ENCODE assay signal across 32 cellular contexts in genomic region chr5:130277002-130277401, GRCh38.
"Had no signal": no experiment of that assay in that cellular context is flagged by ENCODE, and none has a peak within 500 bp of the region (broad histone marks: within the 10 kb centered on the region; RNA-seq: fewer than 3 reads in every experiment).

No MANE protein-coding gene starts in this region.

- H3K36me3 ChIP-seq: adrenal gland, colonic mucosa, esophagus squamous epithelium, gastroesophageal sphincter had no signal

- ATAC-seq: activated CD4-positive, alpha-beta T cell treated with anti-CD3 and anti-CD28 coated beads for 36 hours; activated CD4-positive, CD25-positive, alpha-beta regulatory T cell treated with anti-CD3 and anti-CD28 coated beads, Interleukin-2, amount 50 U/mL, for 24 hours; activated CD8-positive, alpha-beta memory T cell treated with anti-CD3 and anti-CD28 coated beads, Interleukin-2, amount 10 ng/mL, durations not matched to agents 7 days and 5 days; activated CD8-positive, alpha-beta T cell treated with anti-CD3 and anti-CD28 coated beads, Interleukin-2, amount 10 ng/mL, durations not matched to agents 7 days and 5 days; activated naive CD8-positive, alpha-beta T cell treated with anti-CD3 and anti-CD28 coated beads, Interleukin-2, amount 50 U/mL, for 24 hours; body of pancreas; gastroesophageal sphincter; WTC11 had no signal

- H3K27me3 ChIP-seq: adrenal gland, body of pancreas, colonic mucosa, esophagus squamous epithelium, gastroesophageal sphincter had no signal

- H3K9me3 ChIP-seq: adrenal gland, body of pancreas, colonic mucosa, esophagus squamous epithelium, gastroesophageal sphincter had no signal

- H3K27ac ChIP-seq: adrenal gland, body of pancreas, colonic mucosa, epithelial cell of prostate, esophagus squamous epithelium, gastroesophageal sphincter, VCaP had no signal

- H3K27me3 Mint-ChIP-seq: activated CD4-positive, alpha-beta memory T cell treated with anti-CD3 and anti-CD28 coated beads for 36 hours; activated CD4-positive, alpha-beta T cell treated with anti-CD3 and anti-CD28 coated beads for 36 hours; activated CD4-positive, alpha-beta T cell treated with anti-CD3 and anti-CD28 coated beads, Interleukin-2, amount 10 ng/mL, durations not matched to agents 24 days and 14 days; activated CD8-positive, alpha-beta memory T cell treated with anti-CD3 and anti-CD28 coated beads, Interleukin-2, amount 10 ng/mL, durations not matched to agents 7 days and 5 days; activated naive CD8-positive, alpha-beta T cell treated with anti-CD3 and anti-CD28 coated beads for 36 hours; activated naive CD8-positive, alpha-beta T cell treated with anti-CD3 and anti-CD28 coated beads, Interleukin-2, amount 50 U/mL, for 24 hours had no signal

- H3K4me1 ChIP-seq: colonic mucosa, esophagus squamous epithelium, gastroesophageal sphincter had no signal

- H3K4me3 ChIP-seq: adrenal gland, body of pancreas, colonic mucosa, esophagus squamous epithelium, gastroesophageal sphincter had no signal

- H3K4me1 Mint-ChIP-seq: activated CD4-positive, alpha-beta T cell treated with anti-CD3 and anti-CD28 coated beads for 36 hours; activated CD4-positive, alpha-beta T cell treated with anti-CD3 and anti-CD28 coated beads, Interleukin-2, amount 10 ng/mL, durations not matched to agents 24 days and 14 days; activated CD8-positive, alpha-beta memory T cell treated with anti-CD3 and anti-CD28 coated beads, Interleukin-2, amount 10 ng/mL, durations not matched to agents 7 days and 5 days; activated naive CD4-positive, alpha-beta T cell treated with anti-CD3 and anti-CD28 coated beads, Interleukin-2, amount 50 U/mL, for 24 hours; activated naive CD8-positive, alpha-beta T cell treated with anti-CD3 and anti-CD28 coated beads for 36 hours; activated naive CD8-positive, alpha-beta T cell treated with anti-CD3 and anti-CD28 coated beads, Interleukin-2, amount 50 U/mL, for 24 hours; WTC11 had no signal

- H3K4me3 Mint-ChIP-seq: activated CD4-positive, alpha-beta memory T cell treated with anti-CD3 and anti-CD28 coated beads for 36 hours; activated CD4-positive, alpha-beta T cell treated with anti-CD3 and anti-CD28 coated beads for 36 hours; activated CD4-positive, alpha-beta T cell treated with anti-CD3 and anti-CD28 coated beads, Interleukin-2, amount 10 ng/mL, durations not matched to agents 24 days and 14 days; activated CD8-positive, alpha-beta memory T cell treated with anti-CD3 and anti-CD28 coated beads, Interleukin-2, amount 10 ng/mL, durations not matched to agents 7 days and 5 days; activated CD8-positive, alpha-beta T cell treated with anti-CD3 and anti-CD28 coated beads, Interleukin-2, amount 10 ng/mL, durations not matched to agents 7 days and 5 days; activated naive CD4-positive, alpha-beta T cell treated with anti-CD3 and anti-CD28 coated beads for 36 hours; activated naive CD4-positive, alpha-beta T cell treated with anti-CD3 and anti-CD28 coated beads, Interleukin-2, amount 50 U/mL, for 24 hours; activated naive CD8-positive, alpha-beta T cell treated with anti-CD3 and anti-CD28 coated beads for 36 hours; activated naive CD8-positive, alpha-beta T cell treated with anti-CD3 and anti-CD28 coated beads, Interleukin-2, amount 50 U/mL, for 24 hours; activated T-helper 1 cell treated with anti-CD3 and anti-CD28 coated beads, Interleukin-12 subunit alpha, Interleukin-12 subunit beta, Interleukin-2, Interleukin-4 antibody, amounts not matched to agents 30 ng/mL and 10 ng/mL and 1 ng/mL, durations not matched to agents 14 hours and 24 hours and 36 hours; WTC11 had no signal

- H3K36me3 Mint-ChIP-seq: activated CD4-positive, alpha-beta memory T cell treated with anti-CD3 and anti-CD28 coated beads for 36 hours; activated CD8-positive, alpha-beta memory T cell treated with anti-CD3 and anti-CD28 coated beads, Interleukin-2, amount 10 ng/mL, durations not matched to agents 7 days and 5 days; activated naive CD4-positive, alpha-beta T cell treated with anti-CD3 and anti-CD28 coated beads, Interleukin-2, amount 50 U/mL, for 24 hours; activated naive CD8-positive, alpha-beta T cell treated with anti-CD3 and anti-CD28 coated beads for 36 hours; WTC11 had no signal

- H3K9me3 Mint-ChIP-seq: activated CD4-positive, alpha-beta memory T cell treated with anti-CD3 and anti-CD28 coated beads for 36 hours; activated CD4-positive, alpha-beta T cell treated with anti-CD3 and anti-CD28 coated beads, Interleukin-2, amount 10 ng/mL, durations not matched to agents 24 days and 14 days; activated naive CD4-positive, alpha-beta T cell treated with anti-CD3 and anti-CD28 coated beads for 36 hours; activated naive CD4-positive, alpha-beta T cell treated with anti-CD3 and anti-CD28 coated beads, Interleukin-2, amount 50 U/mL, for 24 hours; activated naive CD8-positive, alpha-beta T cell treated with anti-CD3 and anti-CD28 coated beads for 36 hours; activated naive CD8-positive, alpha-beta T cell treated with anti-CD3 and anti-CD28 coated beads, Interleukin-2, amount 50 U/mL, for 24 hours; activated T-helper 1 cell treated with anti-CD3 and anti-CD28 coated beads, Interleukin-12 subunit alpha, Interleukin-12 subunit beta, Interleukin-2, Interleukin-4 antibody, amounts not matched to agents 30 ng/mL and 10 ng/mL and 1 ng/mL, durations not matched to agents 14 hours and 24 hours and 36 hours; activated T-helper 2 cell treated with anti-CD3 and anti-CD28 coated beads, Interferon-gamma antibody, Interleukin-2, Interleukin-4, amounts not matched to agents 10 μg/mL and 5 μg/mL and 100 μg/mL, durations not matched to agents 14 hours and 24 hours and 36 hours; WTC11 had no signal

- FAIRE-seq: endometrium, endothelial cell of umbilical vein had no signal

- DNase-seq: activated CD4-positive, alpha-beta memory T cell treated with anti-CD3 and anti-CD28 coated beads for 36 hours; activated CD4-positive, alpha-beta T cell treated with anti-CD3 and anti-CD28 coated beads for 36 hours; activated CD4-positive, alpha-beta T cell treated with anti-CD3 and anti-CD28 coated beads, Interleukin-2, amount 10 ng/mL, durations not matched to agents 24 days and 14 days; activated CD8-positive, alpha-beta memory T cell treated with anti-CD3 and anti-CD28 coated beads, Interleukin-2, amount 10 ng/mL, durations not matched to agents 7 days and 5 days; activated CD8-positive, alpha-beta memory T cell treated with anti-CD3 and anti-CD28 coated beads, Interleukin-2, amount 50 U/mL, for 4 hours; activated CD8-positive, alpha-beta T cell treated with anti-CD3 and anti-CD28 coated beads, Interleukin-2, amount 10 ng/mL, durations not matched to agents 7 days and 5 days; activated effector memory CD4-positive, alpha-beta T cell treated with anti-CD3 and anti-CD28 coated beads, Interleukin-2, amount 50 U/mL, for 16 hours; activated naive CD4-positive, alpha-beta T cell treated with anti-CD3 and anti-CD28 coated beads for 36 hours; activated naive CD8-positive, alpha-beta T cell treated with anti-CD3 and anti-CD28 coated beads for 36 hours; activated naive CD8-positive, alpha-beta T cell treated with anti-CD3 and anti-CD28 coated beads, Interleukin-2, amount 50 U/mL, for 24 hours; activated T-cell treated with anti-CD3 and anti-CD28 coated beads, Interleukin-2, amount 50 U/mL, for 1 hour; activated T-cell treated with anti-CD3 and anti-CD28 coated beads, Interleukin-2, amount 50 U/mL, for 48 hours; adrenal gland; amygdala; aorta; body of pancreas; caudate nucleus; colonic mucosa; effector CD8-positive, alpha-beta T cell; esophagus squamous epithelium; foreskin melanocyte; T-helper 2 cell had no signal

- H3K27ac Mint-ChIP-seq: activated CD4-positive, alpha-beta memory T cell treated with anti-CD3 and anti-CD28 coated beads for 36 hours; activated CD4-positive, alpha-beta T cell treated with anti-CD3 and anti-CD28 coated beads for 36 hours; activated CD4-positive, alpha-beta T cell treated with anti-CD3 and anti-CD28 coated beads, Interleukin-2, amount 10 ng/mL, durations not matched to agents 24 days and 14 days; activated CD8-positive, alpha-beta memory T cell treated with anti-CD3 and anti-CD28 coated beads, Interleukin-2, amount 10 ng/mL, durations not matched to agents 7 days and 5 days; activated CD8-positive, alpha-beta T cell treated with anti-CD3 and anti-CD28 coated beads, Interleukin-2, amount 10 ng/mL, durations not matched to agents 7 days and 5 days; activated naive CD4-positive, alpha-beta T cell treated with anti-CD3 and anti-CD28 coated beads for 36 hours; activated naive CD4-positive, alpha-beta T cell treated with anti-CD3 and anti-CD28 coated beads, Interleukin-2, amount 50 U/mL, for 24 hours; activated naive CD8-positive, alpha-beta T cell treated with anti-CD3 and anti-CD28 coated beads for 36 hours; activated naive CD8-positive, alpha-beta T cell treated with anti-CD3 and anti-CD28 coated beads, Interleukin-2, amount 50 U/mL, for 24 hours; activated T-helper 1 cell treated with anti-CD3 and anti-CD28 coated beads, Interleukin-12 subunit alpha, Interleukin-12 subunit beta, Interleukin-2, Interleukin-4 antibody, amounts not matched to agents 30 ng/mL and 10 ng/mL and 1 ng/mL, durations not matched to agents 14 hours and 24 hours and 36 hours; activated T-helper 2 cell treated with anti-CD3 and anti-CD28 coated beads, Interferon-gamma antibody, Interleukin-2, Interleukin-4, amounts not matched to agents 10 μg/mL and 5 μg/mL and 100 μg/mL, durations not matched to agents 14 hours and 24 hours and 36 hours; WTC11 had no signal
